15 cellular contexts compared by ENCODE assay signal in genomic region chr2:63186331-63186730, GRCh38.
DNase-seq lines count a peak whose midpoint lies in the region; FAIRE-seq lines count a peak whose summit lies in the region.
"Had no signal": no experiment of that assay in that cellular context is flagged by ENCODE, and none has a peak within 500 bp of the region (broad histone marks: within the 10 kb centered on the region; RNA-seq: fewer than 3 reads in every experiment).

No MANE protein-coding gene starts in this region.

- DNase-seq in NCI-H1105 treated with DMSO at 0.1 percent for 48 hours (lab: John Stamatoyannopoulos, UW) (peak; percentile 4), NCI-H1105 (lab: John Stamatoyannopoulos, UW) (no peak), NCI-H69 (lab: John Stamatoyannopoulos, UW) (peak; percentile 23), cerebellum (ENCODE audit: low spot score) (peak; percentile 8), HK-2 (ENCODE audit: unreplicated experiment) (no peak), germinal center (ENCODE audit: low spot score) (no peak), frontal cortex (ENCODE audit: low spot score in 2 of 2) (no peak)
- DNase-seq: AML-193; Caco-2; CD4-positive, alpha-beta T cell; GF-D8; HCEC 1CT had no signal

- no peak for FAIRE-seq in frontal cortex (lab: Jason Lieb, UNC)
- FAIRE-seq: A549, D721Med, H54 had no signal

Comparison
In these comparisons a context has a peak if more than half of its experiments do, and no peak if none do; other contexts are left out.
1. DNase-seq: peak in NCI-H1105 treated with DMSO at 0.1 percent for 48 hours (single experiment), NCI-H69 (single experiment) and cerebellum (single experiment); none in NCI-H1105 (single experiment), HK-2 (single experiment), germinal center (single experiment) and frontal cortex (0 of 2).